In the genomic region with DNA sequence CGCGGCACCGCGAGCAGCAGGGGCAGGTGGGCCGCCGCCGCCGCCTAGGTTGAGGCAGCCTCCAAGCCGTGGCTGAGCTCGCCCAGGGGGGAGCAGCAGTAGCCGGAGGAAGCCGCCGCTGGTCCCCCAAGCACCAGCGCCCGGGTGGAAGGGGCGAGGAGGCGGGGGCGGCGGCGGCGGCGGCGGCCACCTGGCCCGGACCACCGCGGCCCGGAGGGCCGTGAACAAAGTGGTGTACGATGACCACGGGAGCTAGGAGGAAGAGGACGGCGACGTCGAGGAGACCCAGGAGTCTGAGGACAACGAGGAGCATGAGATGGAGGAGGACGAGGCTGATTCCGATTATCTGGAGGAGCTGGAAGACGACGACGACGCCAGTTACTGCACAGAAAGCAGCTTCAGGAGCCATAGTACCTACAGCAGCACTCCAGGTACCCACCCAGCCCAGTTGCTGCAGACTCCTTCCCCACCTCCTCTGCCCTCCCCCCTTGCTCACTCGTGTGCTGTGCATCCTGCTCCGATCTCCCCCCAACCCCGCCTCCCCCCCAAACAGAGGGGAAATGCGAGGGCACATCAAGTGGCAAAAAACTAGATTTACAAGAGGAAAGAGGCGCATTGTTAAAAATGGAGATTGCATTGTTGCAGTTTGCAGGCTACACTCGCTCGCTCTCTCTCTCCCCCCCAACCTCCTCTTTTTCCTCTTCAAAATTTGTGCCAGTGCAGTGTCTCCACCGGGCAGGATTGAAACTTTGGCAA, we compare ENCODE assay signal across 8 cellular contexts. TPM values are rescaled to one million over a fixed set of nuclear protein-coding genes. Genes with fewer than 3 reads are reported as not detected.
DNase-seq lines count a peak whose midpoint lies in the region; ATAC-seq and TF ChIP-seq lines count a peak whose summit lies in the region.
"Not testable (repeated sequence)": the region's sequence is repeated elsewhere in the genome, so short reads cannot be mapped to it uniquely, and the experiment has no call there.

No MANE protein-coding gene starts in this region.

- H3K9me3 Mint-ChIP-seq in endothelial cell (ENCODE audit: unreplicated experiment); stimulated activated effector memory CD8-positive, alpha-beta T cell treated with anti-CD3 and anti-CD28 coated beads, Interleukin-12 subunit alpha, Interleukin-12 subunit beta, amount 100 ng/mL, for 72 hours: not testable (repeated sequence)

- DNase-seq in COLO668 (lab: John Stamatoyannopoulos, UW; ENCODE audit: unreplicated experiment) (peak; percentile 29), NCI-H510A treated with DMSO at 0.1 percent for 48 hours (lab: John Stamatoyannopoulos, UW) (peak; percentile 54)
- peak; percentile 73 for DNase-seq in activated CD8-positive, alpha-beta memory T cell treated with anti-CD3 and anti-CD28 coated beads, Interleukin-2, amount 50 U/mL, for 48 hours
- DNase-seq in endothelial cell (ENCODE audit: low spot score); lower lobe of right lung; stimulated activated effector memory CD8-positive, alpha-beta T cell treated with anti-CD3 and anti-CD28 coated beads, Interleukin-12 subunit alpha, Interleukin-12 subunit beta, amount 100 ng/mL, for 72 hours (ENCODE audit: low spot score in 2 of 2): not testable (repeated sequence)

- ATAC-seq in GM21360 (IDR thresholded peaks at IDR 0.05; ENCODE audit: unreplicated experiment) (peak; percentile 24), HG03175 (IDR thresholded peaks at IDR 0.05; ENCODE audit: unreplicated experiment) (peak; percentile 41), lower lobe of right lung (peak; percentile 40 to 42)
- peak; percentile 52 for ATAC-seq in stimulated activated effector memory CD8-positive, alpha-beta T cell treated with anti-CD3 and anti-CD28 coated beads, Interleukin-12 subunit alpha, Interleukin-12 subunit beta, amount 100 ng/mL, for 72 hours

- H3K36me3 Mint-ChIP-seq in endothelial cell (ENCODE audit: low read depth, unreplicated experiment): peaks cover 14% of the 10 kb centered on the region
- peaks cover 38% of the 10 kb centered on the region for H3K36me3 Mint-ChIP-seq in stimulated activated effector memory CD8-positive, alpha-beta T cell treated with anti-CD3 and anti-CD28 coated beads, Interleukin-12 subunit alpha, Interleukin-12 subunit beta, amount 100 ng/mL, for 72 hours

- H3K4me3 ChIP-seq in lower lobe of right lung: peak overlapping the region; percentile 76

- H3K36me3 ChIP-seq in lower lobe of right lung: not testable (repeated sequence)

- H3K9me3 ChIP-seq in lower lobe of right lung: not testable (repeated sequence)

- H3K27ac ChIP-seq in lower lobe of right lung: peak overlapping the region; percentile 88

- H3K4me1 ChIP-seq in lower lobe of right lung: peaks cover 17% of the 10 kb centered on the region

- not testable (repeated sequence) for TF ChIP-seq CTCF in endothelial cell (IDR thresholded peaks at IDR 0.05; ENCODE audit: unreplicated experiment); lower lobe of right lung (IDR thresholded peaks at IDR 0.05)

- not testable (repeated sequence) for H3K27me3 ChIP-seq in lower lobe of right lung (ENCODE audit: low read depth)

- intact Hi-C loops in lower lobe of right lung (cut with DNase I): not testable (repeated sequence)

- peaks cover 24% of the 10 kb centered on the region for H3K4me1 Mint-ChIP-seq in endothelial cell (ENCODE audit: unreplicated experiment)
- H3K4me1 Mint-ChIP-seq in stimulated activated effector memory CD8-positive, alpha-beta T cell treated with anti-CD3 and anti-CD28 coated beads, Interleukin-12 subunit alpha, Interleukin-12 subunit beta, amount 100 ng/mL, for 72 hours: peaks cover 20% of the 10 kb centered on the region

- H3K27ac Mint-ChIP-seq in endothelial cell (ENCODE audit: unreplicated experiment): peak overlapping the region; percentile 92
- H3K27ac Mint-ChIP-seq in stimulated activated effector memory CD8-positive, alpha-beta T cell treated with anti-CD3 and anti-CD28 coated beads, Interleukin-12 subunit alpha, Interleukin-12 subunit beta, amount 100 ng/mL, for 72 hours: peak overlapping the region; percentile 89

- not testable (repeated sequence) for H3K27me3 Mint-ChIP-seq in endothelial cell (ENCODE audit: unreplicated experiment)

- H3K4me3 Mint-ChIP-seq in endothelial cell (ENCODE audit: unreplicated experiment): peak overlapping the region; percentile 98
- H3K4me3 Mint-ChIP-seq in stimulated activated effector memory CD8-positive, alpha-beta T cell treated with anti-CD3 and anti-CD28 coated beads, Interleukin-12 subunit alpha, Interleukin-12 subunit beta, amount 100 ng/mL, for 72 hours: peak overlapping the region; percentile 84

RNA-seq across cellular contexts. Expression of gene AMZ2, which starts 41.9 kb away (rescaled TPM):
- total RNA-seq in endothelial cell (ENCODE audit: unreplicated experiment) (70.3 TPM), lower lobe of right lung (55.9 TPM)
